8 cellular contexts compared by ENCODE assay signal in genomic region chr17:1197781-1198490, GRCh38. TPM values are rescaled to one million over a fixed set of nuclear protein-coding genes. Genes with fewer than 3 reads are reported as not detected.
DNase-seq lines count a peak whose midpoint lies in the region; ATAC-seq, FAIRE-seq and TF ChIP-seq lines count a peak whose summit lies in the region.

No MANE protein-coding gene starts in this region.

- H3K79me2 ChIP-seq in astrocyte (ENCODE audit: insufficient read depth, low read length) = no peaks in the 10 kb centered on the region

- H3K4me1 ChIP-seq in SJCRH30 (peaks cover 8% of the 10 kb centered on the region; the same call in 1 of the 2 replicates), astrocyte (ENCODE audit: insufficient read depth, low read length) (peaks cover 8% of the 10 kb centered on the region), mucosa of descending colon (ENCODE audit: low read depth) (peaks cover 18% of the 10 kb centered on the region), upper lobe of right lung (peaks cover 26% of the 10 kb centered on the region)

- H3K36me3 ChIP-seq in SJCRH30 = no peaks in the 10 kb centered on the region
- no peaks in the 10 kb centered on the region for H3K36me3 ChIP-seq in astrocyte (ENCODE audit: insufficient read depth, low read length)
- no peaks in the 10 kb centered on the region for H3K36me3 ChIP-seq in mucosa of descending colon (ENCODE audit: low read depth)
- H3K36me3 ChIP-seq in upper lobe of right lung = no peaks in the 10 kb centered on the region

- no peak overlapping the region for H3K9ac ChIP-seq in astrocyte (ENCODE audit: low read length)

- peak; percentile 99 for FAIRE-seq in GM12891 (lab: Jason Lieb, UNC)
- FAIRE-seq in astrocyte (lab: Jason Lieb, UNC) = no peak
- no peak for FAIRE-seq in D721Med (lab: Jason Lieb, UNC)

- peak; percentile 86 for DNase-seq in GM12891 (ENCODE audit: insufficient read length, low spot score)
- peak; percentile 30 to 31 for DNase-seq in SJCRH30
- no peak for DNase-seq in astrocyte (ENCODE audit: low read depth)
- peak; percentile 76 to 91 (median 77) for DNase-seq in mucosa of descending colon
- peak; percentile 91 for DNase-seq in upper lobe of right lung
- DNase-seq in D721Med (ENCODE audit: insufficient read length, low spot score) = no peak

- H3K27ac Mint-ChIP-seq in astrocyte (ENCODE audit: unreplicated experiment) = peak overlapping the region; percentile 24

- H3K36me3 Mint-ChIP-seq in astrocyte (ENCODE audit: low read depth, unreplicated experiment) = no peaks in the 10 kb centered on the region

- H3K4me3 Mint-ChIP-seq in astrocyte (ENCODE audit: unreplicated experiment) = no peak overlapping the region

- H3K4me2 ChIP-seq in astrocyte (ENCODE audit: low read length) = peak overlapping the region; percentile 38

- TF ChIP-seq POLR2A in GM12891 (IDR thresholded peaks at IDR 0.05; ENCODE audit: low read depth, low read length) = no peak

- H3K27ac ChIP-seq in SJCRH30 = no peak overlapping the region; the same call in 1 of the 2 replicates
- no peak overlapping the region for H3K27ac ChIP-seq in astrocyte (ENCODE audit: low read depth, low read length)
- H3K27ac ChIP-seq in upper lobe of right lung = peak overlapping the region; percentile 82

- TF ChIP-seq CTCF in astrocyte (IDR thresholded peaks at IDR 0.05; ENCODE audit: insufficient read depth, low read depth, low read length) (no peak), mucosa of descending colon (IDR thresholded peaks at IDR 0.05) (no peak), upper lobe of right lung (IDR thresholded peaks at IDR 0.05) (no peak), D721Med (IDR thresholded peaks at IDR 0.05; ENCODE audit: insufficient read depth, missing control alignments) (no peak)

- peaks cover 12% of the 10 kb centered on the region for H3K27me3 Mint-ChIP-seq in astrocyte (ENCODE audit: low read depth, unreplicated experiment)

- ATAC-seq in HG02678 (IDR thresholded peaks at IDR 0.05; ENCODE audit: unreplicated experiment) = peak; percentile 68
- ATAC-seq in mucosa of descending colon = peak; percentile 79
- ATAC-seq in upper lobe of right lung = peak; percentile 91
- no peak for ATAC-seq in HG03520 (IDR thresholded peaks at IDR 0.05; ENCODE audit: unreplicated experiment)

- H3K27me3 ChIP-seq in SJCRH30 (no peaks in the 10 kb centered on the region), astrocyte (ENCODE audit: insufficient read depth, low read length) (no peaks in the 10 kb centered on the region), upper lobe of right lung (no peaks in the 10 kb centered on the region)

- peaks cover 5% of the 10 kb centered on the region for H3K4me1 Mint-ChIP-seq in astrocyte (ENCODE audit: low read depth, unreplicated experiment)

- peak overlapping the region; percentile 43 for H2AFZ ChIP-seq in astrocyte (ENCODE audit: low read depth, low read length)

- intact Hi-C loops in mucosa of descending colon (cut with DNase I, micrococcal nuclease) = no loop called here
- intact Hi-C loops in upper lobe of right lung (cut with DNase I) = no loop called here

- H3K4me3 ChIP-seq in SJCRH30 (no peak overlapping the region), astrocyte (ENCODE audit: insufficient read depth, low read depth, low read length) (no peak overlapping the region), mucosa of descending colon (no peak overlapping the region), upper lobe of right lung (no peak overlapping the region)

- no peaks in the 10 kb centered on the region for H3K9me3 Mint-ChIP-seq in astrocyte (ENCODE audit: unreplicated experiment)

- no peaks in the 10 kb centered on the region for H4K20me1 ChIP-seq in astrocyte (ENCODE audit: insufficient read depth, low read length)

- H3K9me3 ChIP-seq in SJCRH30 (replicated peaks) (no peaks in the 10 kb centered on the region), astrocyte (ENCODE audit: insufficient read depth, low read depth, low read length) (no peaks in the 10 kb centered on the region), mucosa of descending colon (no peaks in the 10 kb centered on the region), upper lobe of right lung (no peaks in the 10 kb centered on the region)

TF ChIP-seq in GM12891, 5 proteins besides CTCF, POLR2A, EP300 and RAD21:
- no peak for TF ChIP-seq POU2F2 (IDR thresholded peaks at IDR 0.05; ENCODE audit: low read depth, low read length)
- TF ChIP-seq POLR2AphosphoS5 (IDR thresholded peaks at IDR 0.05; ENCODE audit: low read depth, low read length) = no peak; the same call in 1 of the 2 replicates
- TF ChIP-seq TAF1 (IDR thresholded peaks at IDR 0.05; ENCODE audit: low read depth, low read length) = 0 out of 2 replicates have a peak, but pooled peaks have one; percentile 9
- TF ChIP-seq PAX5 (IDR thresholded peaks at IDR 0.05; ENCODE audit: insufficient read depth, low read length, severe bottlenecking) = no peak
- TF ChIP-seq SPI1 (IDR thresholded peaks at IDR 0.05; ENCODE audit: low read depth, low read length) = peak; percentile 78

RNA-seq across cellular contexts. Expression of gene ABR, which starts 18.2 kb away (rescaled TPM):
- 40.6 TPM for polyA plus RNA-seq in GM12891 (2012; ENCODE audit: low read depth, missing spikeins)
- total RNA-seq in SJCRH30 (2014; rRNA removed; shearing (Covaris generic)) = 5.6 and 7.0 TPM in 2 replicates
- total RNA-seq in astrocyte (70.9 and 85.0 TPM in 2 replicates), mucosa of descending colon (100 to 1,000 TPM; 257 to 470 (median 292) TPM), upper lobe of right lung (185 TPM)

Comparison
In these comparisons a context has a peak if more than half of its experiments do, and no peak if none do; other contexts are left out.
1. DNase-seq: peak in GM12891 (single experiment), SJCRH30 (2 of 2), mucosa of descending colon (3 of 3) and upper lobe of right lung (single experiment); none in astrocyte (single experiment) and D721Med (single experiment).